17 cellular contexts compared by ENCODE assay signal in genomic region chr12:82835217-82835616, GRCh38.
A peak's percentile ranks its signal among the peaks of the same experiment; 100 is the strongest.
DNase-seq lines count a peak whose midpoint lies in the region; ATAC-seq and TF ChIP-seq lines count a peak whose summit lies in the region.
"Had no signal": no experiment of that assay in that cellular context is flagged by ENCODE, and none has a peak within 500 bp of the region (broad histone marks: within the 10 kb centered on the region; RNA-seq: fewer than 3 reads in every experiment).

No MANE protein-coding gene starts in this region.

- H3K9me3 Mint-ChIP-seq in progenitor cell of endocrine pancreas (ENCODE audit: low read depth) (no peaks in the 10 kb centered on the region), endothelial cell (ENCODE audit: unreplicated experiment) (no peaks in the 10 kb centered on the region)
- H3K9me3 Mint-ChIP-seq: activated naive CD4-positive, alpha-beta T cell treated with anti-CD3 and anti-CD28 coated beads for 36 hours; WTC11 had no signal

- peak; percentile 31 for DNase-seq in GM04504 (ENCODE audit: low read depth)
- DNase-seq in amniotic stem cell (lab: John Stamatoyannopoulos, UW) = peak; percentile 24
- peak; percentile 59 for DNase-seq in fibroblast of pulmonary artery (ENCODE audit: low read depth)
- no peak for DNase-seq in progenitor cell of endocrine pancreas (ENCODE audit: low spot score, unreplicated experiment)
- no peak for DNase-seq in KBM-7
- DNase-seq in activated CD4-positive, alpha-beta T cell treated with anti-CD3 and anti-CD28 coated beads for 4 hours = no peak
- DNase-seq in endothelial cell (ENCODE audit: low spot score) = no peak
- DNase-seq: activated naive CD4-positive, alpha-beta T cell treated with anti-CD3 and anti-CD28 coated beads for 36 hours; MV-4-11; NCI-H446; PC-9; stimulated activated CD4-positive, alpha-beta T cell treated with anti-CD3 and anti-CD28 coated beads, Interleukin-1b, Interleukin-23, amount 100 ng/mL, for 48 hours; upper lobe of left lung had no signal

- in situ Hi-C loops in KBM-7 (cut with MboI; ENCODE audit: low pct_unique_long_range_greater_than_20kb, low sequenced_read_pairs) = no loop called here

- no peaks in the 10 kb centered on the region for H3K36me3 Mint-ChIP-seq in progenitor cell of endocrine pancreas (ENCODE audit: insufficient read depth)
- H3K36me3 Mint-ChIP-seq in endothelial cell (ENCODE audit: low read depth, unreplicated experiment) = no peaks in the 10 kb centered on the region
- H3K36me3 Mint-ChIP-seq: WTC11 had no signal

- H3K4me3 Mint-ChIP-seq in progenitor cell of endocrine pancreas (ENCODE audit: low read depth) (no peak overlapping the region), endothelial cell (ENCODE audit: unreplicated experiment) (no peak overlapping the region)
- H3K4me3 Mint-ChIP-seq: activated naive CD4-positive, alpha-beta T cell treated with anti-CD3 and anti-CD28 coated beads for 36 hours; WTC11 had no signal

- no peak for TF ChIP-seq CTCF in fibroblast of pulmonary artery (IDR thresholded peaks at IDR 0.05; ENCODE audit: low read length, missing control alignments)
- no peak for TF ChIP-seq CTCF in progenitor cell of endocrine pancreas (IDR thresholded peaks at IDR 0.05; ENCODE audit: unreplicated experiment)
- no peak for TF ChIP-seq CTCF in endothelial cell (IDR thresholded peaks at IDR 0.05; ENCODE audit: unreplicated experiment)

- no peak for ATAC-seq in GM21723 (IDR thresholded peaks at IDR 0.05; ENCODE audit: unreplicated experiment)
- ATAC-seq: WTC11 had no signal

- no peaks in the 10 kb centered on the region for H3K27me3 Mint-ChIP-seq in progenitor cell of endocrine pancreas
- no peaks in the 10 kb centered on the region for H3K27me3 Mint-ChIP-seq in endothelial cell (ENCODE audit: unreplicated experiment)

- H3K27ac Mint-ChIP-seq in progenitor cell of endocrine pancreas = peak overlapping the region; percentile 43
- no peak overlapping the region for H3K27ac Mint-ChIP-seq in endothelial cell (ENCODE audit: unreplicated experiment)
- H3K27ac Mint-ChIP-seq: activated naive CD4-positive, alpha-beta T cell treated with anti-CD3 and anti-CD28 coated beads for 36 hours; WTC11 had no signal

- H3K4me1 Mint-ChIP-seq in progenitor cell of endocrine pancreas (ENCODE audit: low read depth) = peaks cover 11% of the 10 kb centered on the region
- H3K4me1 Mint-ChIP-seq in endothelial cell (ENCODE audit: unreplicated experiment) = no peaks in the 10 kb centered on the region

- no peak overlapping the region for H3K4me3 ChIP-seq in fibroblast of pulmonary artery (replicated peaks; ENCODE audit: low read depth, low read length)
- H3K4me3 ChIP-seq: BLaER1 treated with 17β-estradiol and CSF1 and Interleukin-3, amounts not matched to agents 10 nM and 100 nM; PC-9; prostate gland; upper lobe of left lung had no signal

Comparison
In these comparisons a context has a peak if more than half of its experiments do, and no peak if none do; other contexts are left out.
1. DNase-seq: peak in GM04504 (single experiment), amniotic stem cell (single experiment) and fibroblast of pulmonary artery (single experiment); none in progenitor cell of endocrine pancreas (single experiment), KBM-7 (single experiment), activated CD4-positive, alpha-beta T cell treated with anti-CD3 and anti-CD28 coated beads for 4 hours (0 of 2) and endothelial cell (single experiment).